In the genomic region with DNA sequence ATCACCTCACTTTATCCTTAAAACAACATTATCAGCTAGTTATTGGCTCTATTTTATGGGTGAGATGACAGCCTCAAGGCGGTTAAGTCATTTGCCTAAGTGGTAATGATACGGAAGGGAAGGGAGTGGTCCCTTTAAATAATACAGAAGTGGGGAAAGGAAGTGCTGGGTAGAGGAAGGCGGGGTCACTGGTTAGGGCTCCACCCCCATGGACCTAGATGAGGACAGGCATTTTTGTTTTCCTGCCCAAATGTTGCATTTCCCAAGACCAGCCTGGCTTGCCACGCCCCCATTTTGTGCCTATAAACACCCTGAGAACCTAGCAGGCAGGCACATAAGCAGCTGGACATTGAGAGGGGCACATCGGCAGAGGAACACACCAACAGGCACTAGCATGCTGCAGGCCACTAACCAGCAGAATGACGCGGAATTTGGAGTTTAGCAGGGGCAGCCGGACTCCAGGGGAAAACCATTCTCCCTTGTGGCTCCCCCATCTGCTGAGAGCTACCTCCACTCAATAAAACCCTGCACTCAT, we compare ENCODE assay signal across 1 cellular context.
TF ChIP-seq lines count a peak whose summit lies in the region.

No MANE protein-coding gene starts in this region.

TF ChIP-seq in HEK293, 187 proteins besides CTCF, POLR2A, EP300 and RAD21 (continued from another document and continues in another):
- TF ChIP-seq YY1 (tag by site-specific recombination; IDR thresholded peaks at IDR 0.05) (no peak), ZNF529 (tag by site-specific recombination; IDR thresholded peaks at IDR 0.05; ENCODE audit: insufficient replicate concordance) (no peak), ZBTB1 (tag by site-specific recombination; IDR thresholded peaks at IDR 0.05) (no peak), ZNF837 (tag by site-specific recombination; IDR thresholded peaks at IDR 0.05) (no peak), TCF7L2 (IDR thresholded peaks at IDR 0.05; ENCODE audit: borderline replicate concordance, low read depth, low read length) (no peak), ZNF600 (tag by site-specific recombination; IDR thresholded peaks at IDR 0.05) (peak; percentile 59; the same call in 1 of the 2 replicates), ZNF610 (tag by site-specific recombination; IDR thresholded peaks at IDR 0.05; ENCODE audit: borderline replicate concordance) (no peak), ZBTB6 (tag by site-specific recombination; IDR thresholded peaks at IDR 0.05) (no peak), HOXC10 (CRISPR knock-in tag; IDR thresholded peaks at IDR 0.05) (no peak), SP3 (tag by site-specific recombination; IDR thresholded peaks at IDR 0.05) (peak; percentile 87), MZF1 (tag by site-specific recombination; IDR thresholded peaks at IDR 0.05; ENCODE audit: borderline replicate concordance) (no peak; the same call in 1 of the 2 replicates), ZNF791 (tag by site-specific recombination; IDR thresholded peaks at IDR 0.05) (no peak), ZNF114 (tag by site-specific recombination; IDR thresholded peaks at IDR 0.05) (no peak), ZXDB (tag by site-specific recombination; IDR thresholded peaks at IDR 0.05) (peak; percentile 88), ZNF350 (tag by site-specific recombination; IDR thresholded peaks at IDR 0.05) (no peak), ZNF112 (tag by site-specific recombination; IDR thresholded peaks at IDR 0.05) (no peak), OSR2 (tag by site-specific recombination; IDR thresholded peaks at IDR 0.05) (0 out of 2 replicates have a peak, but pooled peaks have one; percentile 7), GLIS1 (tag by site-specific recombination; IDR thresholded peaks at IDR 0.05) (no peak), ZNF121 (tag by site-specific recombination; IDR thresholded peaks at IDR 0.05) (no peak), ZNF654 (tag by site-specific recombination; IDR thresholded peaks at IDR 0.05; ENCODE audit: low read depth) (no peak), ZNF707 (tag by site-specific recombination; IDR thresholded peaks at IDR 0.05) (no peak), SP7 (tag by site-specific recombination; IDR thresholded peaks at IDR 0.05) (no peak; the same call in none of the 2 replicates), ZNF777 (tag by site-specific recombination; IDR thresholded peaks at IDR 0.05; ENCODE audit: borderline replicate concordance) (no peak), ZNF280D (tag by site-specific recombination; IDR thresholded peaks at IDR 0.05) (no peak), ZSCAN5A (tag by site-specific recombination; IDR thresholded peaks at IDR 0.05) (no peak), ZNF335 (tag by site-specific recombination; conservative IDR thresholded peaks at IDR 0.05) (peak; percentile 84), ZNF311 (tag by site-specific recombination; IDR thresholded peaks at IDR 0.05; ENCODE audit: borderline replicate concordance) (no peak), ZNF404 (tag by site-specific recombination; IDR thresholded peaks at IDR 0.05) (no peak), ZNF354C (tag by site-specific recombination; IDR thresholded peaks at IDR 0.05; ENCODE audit: borderline replicate concordance, low read depth) (no peak), ZNF324 (tag by site-specific recombination; IDR thresholded peaks at IDR 0.05) (0 out of 2 replicates have a peak, but pooled peaks have one; percentile 51), GLI4 (tag by site-specific recombination; IDR thresholded peaks at IDR 0.05) (no peak), ZIC2 (tag by site-specific recombination; IDR thresholded peaks at IDR 0.05) (peak; percentile 39; the same call in 1 of the 2 replicates), ZNF513 (tag by site-specific recombination; IDR thresholded peaks at IDR 0.05) (no peak), ZNF341 (tag by site-specific recombination; IDR thresholded peaks at IDR 0.05; ENCODE audit: low read depth) (no peak), ZNF664 (tag by site-specific recombination; IDR thresholded peaks at IDR 0.05) (no peak), ZNF530 (tag by site-specific recombination; IDR thresholded peaks at IDR 0.05; ENCODE audit: low read depth) (no peak), ZSCAN18 (tag by site-specific recombination; IDR thresholded peaks at IDR 0.05) (no peak), FEZF1 (tag by site-specific recombination; IDR thresholded peaks at IDR 0.05) (no peak; the same call in 1 of the 2 replicates), ZNF76 (tag by site-specific recombination; IDR thresholded peaks at IDR 0.05; ENCODE audit: borderline replicate concordance, low read depth) (0 out of 2 replicates have a peak, but pooled peaks have one; percentile 34), GLIS2 (tag by site-specific recombination; IDR thresholded peaks at IDR 0.05) (no peak), INSM2 (tag by site-specific recombination; IDR thresholded peaks at IDR 0.05) (no peak), SETDB1 (IDR thresholded peaks at IDR 0.05; ENCODE audit: insufficient read length, low read length) (peak; percentile 14), ZSCAN30 (tag by site-specific recombination; IDR thresholded peaks at IDR 0.05) (peak; percentile 77)
- TF ChIP-seq, protein P1, sequence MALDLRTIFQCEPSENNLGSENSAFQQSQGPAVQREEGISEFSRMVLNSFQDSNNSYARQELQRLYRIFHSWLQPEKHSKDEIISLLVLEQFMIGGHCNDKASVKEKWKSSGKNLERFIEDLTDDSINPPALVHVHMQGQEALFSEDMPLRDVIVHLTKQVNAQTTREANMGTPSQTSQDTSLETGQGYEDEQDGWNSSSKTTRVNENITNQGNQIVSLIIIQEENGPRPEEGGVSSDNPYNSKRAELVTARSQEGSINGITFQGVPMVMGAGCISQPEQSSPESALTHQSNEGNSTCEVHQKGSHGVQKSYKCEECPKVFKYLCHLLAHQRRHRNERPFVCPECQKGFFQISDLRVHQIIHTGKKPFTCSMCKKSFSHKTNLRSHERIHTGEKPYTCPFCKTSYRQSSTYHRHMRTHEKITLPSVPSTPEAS (tag by site-specific recombination; IDR thresholded peaks at IDR 0.05), result no peak
- TF ChIP-seq, protein P2, sequence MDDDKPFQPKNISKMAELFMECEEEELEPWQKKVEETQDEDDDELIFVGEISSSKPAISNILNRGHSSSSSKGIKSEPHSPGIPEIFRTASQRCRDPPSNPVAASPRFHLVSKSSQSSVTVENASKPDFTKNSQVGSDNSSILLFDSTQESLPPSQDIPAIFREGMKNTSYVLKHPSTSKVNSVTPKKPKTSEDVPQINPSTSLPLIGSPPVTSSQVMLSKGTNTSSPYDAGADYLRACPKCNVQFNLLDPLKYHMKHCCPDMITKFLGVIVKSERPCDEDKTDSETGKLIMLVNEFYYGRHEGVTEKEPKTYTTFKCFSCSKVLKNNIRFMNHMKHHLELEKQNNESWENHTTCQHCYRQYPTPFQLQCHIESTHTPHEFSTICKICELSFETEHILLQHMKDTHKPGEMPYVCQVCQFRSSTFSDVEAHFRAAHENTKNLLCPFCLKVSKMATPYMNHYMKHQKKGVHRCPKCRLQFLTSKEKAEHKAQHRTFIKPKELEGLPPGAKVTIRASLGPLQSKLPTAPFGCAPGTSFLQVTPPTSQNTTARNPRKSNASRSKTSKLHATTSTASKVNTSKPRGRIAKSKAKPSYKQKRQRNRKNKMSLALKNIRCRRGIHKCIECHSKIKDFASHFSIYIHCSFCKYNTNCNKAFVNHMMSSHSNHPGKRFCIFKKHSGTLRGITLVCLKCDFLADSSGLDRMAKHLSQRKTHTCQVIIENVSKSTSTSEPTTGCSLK (tag by site-specific recombination; IDR thresholded peaks at IDR 0.05), result no peak
- TF ChIP-seq, protein P3, sequence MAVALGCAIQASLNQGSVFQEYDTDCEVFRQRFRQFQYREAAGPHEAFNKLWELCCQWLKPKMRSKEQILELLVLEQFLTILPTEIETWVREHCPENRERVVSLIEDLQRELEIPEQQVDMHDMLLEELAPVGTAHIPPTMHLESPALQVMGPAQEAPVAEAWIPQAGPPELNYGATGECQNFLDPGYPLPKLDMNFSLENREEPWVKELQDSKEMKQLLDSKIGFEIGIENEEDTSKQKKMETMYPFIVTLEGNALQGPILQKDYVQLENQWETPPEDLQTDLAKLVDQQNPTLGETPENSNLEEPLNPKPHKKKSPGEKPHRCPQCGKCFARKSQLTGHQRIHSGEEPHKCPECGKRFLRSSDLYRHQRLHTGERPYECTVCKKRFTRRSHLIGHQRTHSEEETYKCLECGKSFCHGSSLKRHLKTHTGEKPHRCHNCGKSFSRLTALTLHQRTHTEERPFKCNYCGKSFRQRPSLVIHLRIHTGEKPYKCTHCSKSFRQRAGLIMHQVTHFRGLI (tag by site-specific recombination; IDR thresholded peaks at IDR 0.05), result no peak
